In genomic region chr6:56399250-56399671, GRCh38 we compare ENCODE assay signal across 2 cellular contexts.
TF ChIP-seq lines count a peak whose summit lies in the region.

No MANE protein-coding gene starts in this region.

TF ChIP-seq in A549, 52 proteins besides CTCF, POLR2A, EP300 and RAD21 (continued from another document):
- no peak for TF ChIP-seq ATOH8 (CRISPR knock-in tag; IDR thresholded peaks at IDR 0.05; ENCODE audit: low read depth)
TF ChIP-seq in A549: peak in this region for 1.

TF ChIP-seq in IMR-90, 13 proteins besides CTCF, POLR2A, EP300 and RAD21 (continued from another document):
- no peak for TF ChIP-seq ELK1 (IDR thresholded peaks at IDR 0.05; ENCODE audit: borderline replicate concordance, low read depth, low read length)
- TF ChIP-seq RCOR1 (IDR thresholded peaks at IDR 0.05; ENCODE audit: insufficient replicate concordance, low read length), result no peak
- no peak for TF ChIP-seq RFX5 (IDR thresholded peaks at IDR 0.05; ENCODE audit: low read depth, low read length)
